Comparison of ENCODE assay signal across 8 cellular contexts in the genomic region with DNA sequence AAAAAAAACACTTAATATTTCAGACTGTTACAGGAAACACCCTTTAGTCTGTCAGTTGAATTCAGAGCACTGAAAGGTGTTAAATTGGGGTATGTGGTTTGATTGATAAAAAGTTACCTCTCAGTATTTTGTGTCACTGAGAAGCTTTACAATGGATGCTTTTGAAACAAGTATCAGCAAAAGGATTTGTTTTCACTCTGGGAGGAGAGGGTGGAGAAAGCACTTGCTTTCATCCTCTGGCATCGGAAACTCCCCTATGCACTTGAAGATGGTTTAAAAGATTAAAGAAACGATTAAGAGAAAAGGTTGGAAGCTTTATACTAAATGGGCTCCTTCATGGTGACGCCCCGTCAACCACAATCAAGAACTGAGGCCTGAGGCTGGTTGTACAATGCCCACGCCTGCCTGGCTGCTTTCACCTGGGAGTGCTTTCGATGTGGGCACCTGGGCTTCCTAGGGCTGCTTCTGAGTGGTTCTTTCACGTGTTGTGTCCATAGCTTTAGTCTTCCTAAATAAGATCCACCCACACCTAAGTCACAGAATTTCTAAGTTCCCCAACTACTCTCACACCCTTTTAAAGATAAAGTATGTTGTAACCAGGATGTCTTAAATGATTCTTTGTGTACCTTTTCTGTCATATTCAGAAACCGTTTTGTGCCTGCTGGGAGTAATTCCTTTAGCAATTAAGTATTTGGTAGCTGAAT. TPM values are rescaled to one million over a fixed set of nuclear protein-coding genes. Genes with fewer than 3 reads are reported as not detected.
DNase-seq lines count a peak whose midpoint lies in the region; ATAC-seq, FAIRE-seq and TF ChIP-seq lines count a peak whose summit lies in the region.

No MANE protein-coding gene starts in this region.

- H3K27ac Mint-ChIP-seq in T-helper 2 cell treated with Interferon-gamma antibody and Interleukin-4, amounts not matched to agents 5 μg/mL and 100 μg/mL, for 36 hours = peak overlapping the region; percentile 96

- no peaks in the 10 kb centered on the region for H3K9me3 ChIP-seq in colonic mucosa
- H3K9me3 ChIP-seq in prostate gland = no peaks in the 10 kb centered on the region

- peak overlapping the region; percentile 67 for H3K4me3 Mint-ChIP-seq in T-helper 2 cell treated with Interferon-gamma antibody and Interleukin-4, amounts not matched to agents 5 μg/mL and 100 μg/mL, for 36 hours

- 41% methylated on average over 8 of the region's 8 CpGs for WGBS in prostate gland

- peaks cover 44% of the 10 kb centered on the region for H3K36me3 Mint-ChIP-seq in T-helper 2 cell treated with Interferon-gamma antibody and Interleukin-4, amounts not matched to agents 5 μg/mL and 100 μg/mL, for 36 hours (ENCODE audit: low read depth)

- H3K36me3 ChIP-seq in colonic mucosa = peaks cover 3% of the 10 kb centered on the region
- H3K36me3 ChIP-seq in prostate gland = no peaks in the 10 kb centered on the region

- no peak for ATAC-seq in HG03457 (IDR thresholded peaks at IDR 0.05; ENCODE audit: unreplicated experiment)

- intact Hi-C loops in colonic mucosa (cut with DNase I) (no loop called here), prostate gland (cut with DNase I) (no loop called here)

- H3K27ac ChIP-seq in colonic mucosa (peak overlapping the region; percentile 3), prostate gland (peak overlapping the region; percentile 64)

- no peaks in the 10 kb centered on the region for H3K27me3 Mint-ChIP-seq in T-helper 2 cell treated with Interferon-gamma antibody and Interleukin-4, amounts not matched to agents 5 μg/mL and 100 μg/mL, for 36 hours (ENCODE audit: low read depth)

- no peak for FAIRE-seq in RCC 7860 (lab: Jason Lieb, UNC)

- peaks cover 11% of the 10 kb centered on the region for H3K4me1 ChIP-seq in colonic mucosa
- no peaks in the 10 kb centered on the region for H3K4me1 ChIP-seq in prostate gland (replicated peaks)

- DNase-seq in CD1c-positive myeloid dendritic cell (ENCODE audit: extremely low spot score) (peak; percentile 71), colonic mucosa (no peak), prostate gland (ENCODE audit: low spot score) (no peak), RCC 7860 (ENCODE audit: low spot score) (no peak), cerebellar cortex (ENCODE audit: low spot score) (no peak), NCI-H128 (lab: John Stamatoyannopoulos, UW; ENCODE audit: unreplicated experiment) (no peak)
- peak; percentile 52 for DNase-seq in T-helper 2 cell treated with Interferon-gamma antibody and Interleukin-4, amounts not matched to agents 5 μg/mL and 100 μg/mL, for 36 hours (ENCODE audit: low spot score)

- no peaks in the 10 kb centered on the region for H3K9me3 Mint-ChIP-seq in T-helper 2 cell treated with Interferon-gamma antibody and Interleukin-4, amounts not matched to agents 5 μg/mL and 100 μg/mL, for 36 hours

- H3K27me3 ChIP-seq in colonic mucosa (no peaks in the 10 kb centered on the region), prostate gland (replicated peaks; ENCODE audit: insufficient read depth) (no peaks in the 10 kb centered on the region)

- TF ChIP-seq CTCF in colonic mucosa (IDR thresholded peaks at IDR 0.05) = no peak
- no peak for TF ChIP-seq CTCF in prostate gland (IDR thresholded peaks at IDR 0.05)

- peaks cover 32% of the 10 kb centered on the region for H3K4me1 Mint-ChIP-seq in T-helper 2 cell treated with Interferon-gamma antibody and Interleukin-4, amounts not matched to agents 5 μg/mL and 100 μg/mL, for 36 hours (ENCODE audit: low read depth)

- no peak overlapping the region for H3K4me3 ChIP-seq in colonic mucosa
- no peak overlapping the region for H3K4me3 ChIP-seq in prostate gland

- TF ChIP-seq POLR2A in prostate gland (IDR thresholded peaks at IDR 0.05) = no peak

- H3K9ac ChIP-seq in colonic mucosa (ENCODE audit: low read depth in 2 of 2, low read length in 2 of 2) = no peak overlapping the region

RNA-seq across cellular contexts. Expression of gene TMEM43, which starts 17.9 kb away (rescaled TPM):
- 10 to 100 TPM; 25.4 to 31.1 TPM for total RNA-seq in colonic mucosa
- total RNA-seq in prostate gland = 10 to 100 TPM; 56.8 to 80.5 TPM

RNA-seq across cellular contexts. Expression of gene CHCHD4, which starts 18.0 kb away (rescaled TPM):
- total RNA-seq in colonic mucosa (10 to 100 TPM; 14.5 to 25.4 TPM), prostate gland (10 to 100 TPM; 12.1 to 14.8 TPM)

RNA-seq across cellular contexts. Expression of gene XPC, which starts 35.7 kb away (rescaled TPM):
- total RNA-seq in colonic mucosa (10 to 100 TPM; 14.7 to 23.3 TPM), prostate gland (10 to 100 TPM; 41.1 to 53.2 TPM)

RNA-seq across cellular contexts. Expression of gene LSM3, which starts 35.9 kb away (rescaled TPM):
- total RNA-seq in colonic mucosa (10 to 100 TPM; 12.4 to 16.4 TPM), prostate gland (10 to 100 TPM; 15.0 to 15.1 TPM)

Comparison
In these comparisons a context has a peak if more than half of its experiments do, and no peak if none do; other contexts are left out.
1. DNase-seq: peak in CD1c-positive myeloid dendritic cell (single experiment) and T-helper 2 cell treated with Interferon-gamma antibody and Interleukin-4, amounts not matched to agents 5 μg/mL and 100 μg/mL, for 36 hours (single experiment); none in colonic mucosa (single experiment), prostate gland (single experiment), RCC 7860 (single experiment), cerebellar cortex (single experiment) and NCI-H128 (single experiment).